ENCODE assay signal across 22 cellular contexts in the genomic region with DNA sequence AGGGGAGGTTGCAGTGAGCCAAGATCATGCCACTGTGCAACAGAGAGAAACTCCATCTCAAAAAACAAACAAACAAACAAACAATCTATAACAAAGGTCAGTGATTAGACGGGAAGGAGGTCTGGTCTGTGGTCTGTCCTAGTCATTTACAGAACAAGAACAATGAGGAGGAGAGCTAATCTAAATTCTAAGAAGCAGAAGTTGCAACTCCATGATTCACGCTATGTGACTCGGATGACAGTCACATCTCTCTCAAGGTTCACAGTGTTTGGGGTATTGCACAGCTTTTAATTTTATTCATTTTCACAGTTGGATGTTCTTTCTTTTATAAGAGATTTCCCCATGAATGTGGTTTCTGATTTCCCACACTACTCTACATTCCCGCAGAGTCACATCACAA.
DNase-seq lines count a peak whose midpoint lies in the region; TF ChIP-seq lines count a peak whose summit lies in the region.
"Had no signal": no experiment of that assay in that cellular context is flagged by ENCODE, and none has a peak within 500 bp of the region (broad histone marks: within the 10 kb centered on the region; RNA-seq: fewer than 3 reads in every experiment).

No MANE protein-coding gene starts in this region.

- peak overlapping the region; percentile 11 for H3K27ac Mint-ChIP-seq in glutamatergic neuron (ENCODE audit: unreplicated experiment)
- H3K27ac Mint-ChIP-seq: activated CD4-positive, alpha-beta T cell treated with anti-CD3 and anti-CD28 coated beads, Interleukin-2, amount 10 ng/mL, durations not matched to agents 24 days and 14 days; type B pancreatic cell had no signal

- H3K4me1 ChIP-seq in esophagus muscularis mucosa = no peaks in the 10 kb centered on the region
- H3K4me1 ChIP-seq: stomach had no signal

- WGBS in esophagus muscularis mucosa = 77% methylated on average over 4 of the region's 4 CpGs

- no peak overlapping the region for H3K4me3 Mint-ChIP-seq in glutamatergic neuron (ENCODE audit: unreplicated experiment)
- H3K4me3 Mint-ChIP-seq: activated CD4-positive, alpha-beta T cell treated with anti-CD3 and anti-CD28 coated beads, Interleukin-2, amount 10 ng/mL, durations not matched to agents 24 days and 14 days; type B pancreatic cell had no signal

- intact Hi-C loops in esophagus muscularis mucosa (cut with DNase I) = no loop called here

- H3K9me3 Mint-ChIP-seq in glutamatergic neuron (ENCODE audit: unreplicated experiment) = no peaks in the 10 kb centered on the region
- H3K9me3 Mint-ChIP-seq: activated CD4-positive, alpha-beta T cell treated with anti-CD3 and anti-CD28 coated beads, Interleukin-2, amount 10 ng/mL, durations not matched to agents 24 days and 14 days had no signal

- no peak for TF ChIP-seq POLR2A in esophagus muscularis mucosa (IDR thresholded peaks at IDR 0.05; ENCODE audit: low read depth)

- H3K27me3 ChIP-seq in esophagus muscularis mucosa = no peaks in the 10 kb centered on the region
- H3K27me3 ChIP-seq: stomach had no signal

- no peak overlapping the region for H3K27ac ChIP-seq in esophagus muscularis mucosa (replicated peaks in 1 of 4)
- H3K27ac ChIP-seq: skin epidermis, stomach had no signal

- no peak overlapping the region for H3K4me3 ChIP-seq in esophagus muscularis mucosa
- H3K4me3 ChIP-seq: skin epidermis, stomach had no signal

- peaks cover 14% of the 10 kb centered on the region for H3K4me1 Mint-ChIP-seq in glutamatergic neuron (ENCODE audit: low read depth, unreplicated experiment)
- H3K4me1 Mint-ChIP-seq: activated CD4-positive, alpha-beta T cell treated with anti-CD3 and anti-CD28 coated beads, Interleukin-2, amount 10 ng/mL, durations not matched to agents 24 days and 14 days had no signal

- H3K9me3 ChIP-seq in esophagus muscularis mucosa = no peaks in the 10 kb centered on the region
- H3K9me3 ChIP-seq: stomach had no signal

- no peaks in the 10 kb centered on the region for H3K36me3 Mint-ChIP-seq in glutamatergic neuron (ENCODE audit: unreplicated experiment)
- H3K36me3 Mint-ChIP-seq: type B pancreatic cell had no signal

- H3K36me3 ChIP-seq in esophagus muscularis mucosa = no peaks in the 10 kb centered on the region
- H3K36me3 ChIP-seq: stomach had no signal

- TF ChIP-seq EP300 in esophagus muscularis mucosa (IDR thresholded peaks at IDR 0.05) = no peak

- peak; percentile 56 for DNase-seq in ELR (ENCODE audit: low read depth)
- peak; percentile 63 for DNase-seq in HT1080 (ENCODE audit: low read depth)
- peak; percentile 4 for DNase-seq in RKO (ENCODE audit: low spot score)
- no peak for DNase-seq in glutamatergic neuron
- no peak for DNase-seq in ecto neural progenitor cell (ENCODE audit: low spot score)
- DNase-seq in esophagus muscularis mucosa (ENCODE audit: extremely low spot score) = no peak
- no peak for DNase-seq in iPS-NIHi7 (ENCODE audit: extremely low spot score)
- no peak for DNase-seq in HUDEP-2 (lab: John Stamatoyannopoulos, UW; ENCODE audit: unreplicated experiment in 76 of 76)
- DNase-seq: activated CD4-positive, alpha-beta T cell treated with anti-CD3 and anti-CD28 coated beads, Interleukin-2, amount 10 ng/mL, durations not matched to agents 24 days and 14 days; activated gamma-delta T cell; AML-193; amniotic stem cell; erythroblast; H7; NCI-H146; NCI-H2171 treated with DMSO at 0.1 percent for 48 hours; posterior cingulate gyrus; RPMI8226; stimulated activated CD4-positive, alpha-beta T cell treated with anti-CD3 and anti-CD28 coated beads, Interleukin-2, amount 100 ng/mL, for 48 hours; stomach had no signal

- TF ChIP-seq CTCF in glutamatergic neuron (IDR thresholded peaks at IDR 0.05; ENCODE audit: partially characterized antibody, unreplicated experiment) (no peak), esophagus muscularis mucosa (IDR thresholded peaks at IDR 0.05) (no peak)

- H3K27me3 Mint-ChIP-seq in glutamatergic neuron (ENCODE audit: unreplicated experiment) = no peaks in the 10 kb centered on the region
- H3K27me3 Mint-ChIP-seq: activated CD4-positive, alpha-beta T cell treated with anti-CD3 and anti-CD28 coated beads, Interleukin-2, amount 10 ng/mL, durations not matched to agents 24 days and 14 days; type B pancreatic cell had no signal

Comparison
In these comparisons a context has a peak if more than half of its experiments do, and no peak if none do; other contexts are left out.
1. DNase-seq: peak in ELR (single experiment), HT1080 (single experiment) and RKO (single experiment); none in glutamatergic neuron (single experiment), ecto neural progenitor cell (single experiment), esophagus muscularis mucosa (single experiment), iPS-NIHi7 (single experiment) and HUDEP-2 (0 of 76).